ENCODE assay signal across 21 cellular contexts in genomic region chr15:20644026-20644425, GRCh38.
"Had no signal": no experiment of that assay in that cellular context is flagged by ENCODE, and none has a peak within 500 bp of the region (broad histone marks: within the 10 kb centered on the region; RNA-seq: fewer than 3 reads in every experiment).

No MANE protein-coding gene starts in this region.

- H3K4me1 ChIP-seq: esophagus squamous epithelium, right atrium auricular region, suprapubic skin, tibial nerve had no signal

- FAIRE-seq: astrocyte, islet of Langerhans had no signal

- H3K27ac ChIP-seq: esophagus squamous epithelium, right atrium auricular region, suprapubic skin, tibial nerve had no signal

- H3K27me3 ChIP-seq: right atrium auricular region, tibial nerve had no signal

- H3K36me3 ChIP-seq: esophagus squamous epithelium, right atrium auricular region, suprapubic skin, tibial nerve had no signal

- H3K4me3 ChIP-seq: esophagus squamous epithelium, right atrium auricular region, suprapubic skin, tibial nerve had no signal

- H3K9me3 ChIP-seq: esophagus squamous epithelium, right atrium auricular region, suprapubic skin, tibial nerve had no signal

- DNase-seq: activated CD4-positive, alpha-beta memory T cell treated with anti-CD3 and anti-CD28 coated beads for 36 hours; activated CD4-positive, alpha-beta T cell treated with anti-CD3 and anti-CD28 coated beads, Interleukin-2, amount 10 ng/mL, durations not matched to agents 24 days and 14 days; activated CD4-positive, CD25-positive, alpha-beta regulatory T cell treated with anti-CD3 and anti-CD28 coated beads, Interleukin-2, amount 50 U/mL, for 72 hours; activated CD8-positive, alpha-beta memory T cell treated with anti-CD3 and anti-CD28 coated beads, Interleukin-2, amount 50 U/mL, for 4 hours; activated effector memory CD4-positive, alpha-beta T cell treated with anti-CD3 and anti-CD28 coated beads, Interleukin-2, amount 50 U/mL, for 16 hours; activated naive CD4-positive, alpha-beta T cell treated with anti-CD3 and anti-CD28 coated beads, Interleukin-2, amount 10 ng/mL, durations not matched to agents 7 days and 5 days; activated T-cell treated with anti-CD3 and anti-CD28 coated beads, Interleukin-2, amount 50 U/mL, for 1 hour; amniotic stem cell; caudate nucleus; esophagus squamous epithelium; foreskin melanocyte; left ventricle myocardium superior; naive B cell; nucleus accumbens; stimulated activated naive CD4-positive, alpha-beta T cell; T1000 had no signal

- ATAC-seq: left ventricle myocardium superior had no signal
